ENCODE assay signal across 8 cellular contexts in genomic region chr2:85327757-85328617, GRCh38. TPM values are rescaled to one million over a fixed set of nuclear protein-coding genes. Genes with fewer than 3 reads are reported as not detected.
DNase-seq lines count a peak whose midpoint lies in the region; ATAC-seq, FAIRE-seq and TF ChIP-seq lines count a peak whose summit lies in the region.

Gene TGOLN2 (minus strand): TSS chr2:85327989. CDS start chr2:85327962, 27 bp downstream.

- no peaks in the 10 kb centered on the region for H3K9me3 ChIP-seq in smooth muscle cell (replicated peaks; ENCODE audit: low read depth)

- peaks cover 39% of the 10 kb centered on the region for H3K79me2 ChIP-seq in smooth muscle cell (ENCODE audit: low read depth)

- H3K4me3 ChIP-seq in bronchial epithelial cell (ENCODE audit: low read depth, low read length) (peak within 1 kb of the TSS; percentile 85), smooth muscle cell (peak within 1 kb of the TSS; percentile 68)

- WGBS in smooth muscle cell (ENCODE audit: low lambda C conversion rate), result under 1% methylated on average over 58 of the region's 63 CpGs

- DNase-seq in AG08396 (ENCODE audit: low spot score), result peak; percentile 97
- peak; percentile 87 for DNase-seq in NCI-H226
- DNase-seq in WTC11 (ENCODE audit: low spot score), result peak; percentile 88
- DNase-seq in bronchial epithelial cell (ENCODE audit: low read depth), result peak; percentile 77
- peak; percentile 99 for DNase-seq in iPS-NIHi7 (ENCODE audit: extremely low spot score)
- peak; percentile 64 for DNase-seq in smooth muscle cell (lab: John Stamatoyannopoulos, UW; ENCODE audit: unreplicated experiment)

- H3K4me3 Mint-ChIP-seq in WTC11, result peak within 1 kb of the TSS; percentile 97

- H3K36me3 ChIP-seq in bronchial epithelial cell (ENCODE audit: control insufficient read depth, insufficient read depth, low read length) (peaks cover 6% of the 10 kb centered on the region), smooth muscle cell (ENCODE audit: low read depth) (no peaks in the 10 kb centered on the region)

- H3K4me1 ChIP-seq in smooth muscle cell (ENCODE audit: low read depth), result peaks cover 30% of the 10 kb centered on the region

- no peaks in the 10 kb centered on the region for H3K27me3 Mint-ChIP-seq in WTC11 (ENCODE audit: low read depth)

- peak within 1 kb of the TSS; percentile 100 for H3K27ac Mint-ChIP-seq in WTC11

- peak within 1 kb of the TSS; percentile 94 for H3K27ac ChIP-seq in smooth muscle cell (ENCODE audit: low read depth)

- CTCF ChIA-PET in WTC11 (lab: Charles Lee), result interaction anchor here (0.5 to 3.3 kb wide), 6 partner anchors 28 to 390 kb away, joined by 3 to 15 read pairs (median 6); no protein-coding TSS in a partner anchor

- POLR2A ChIA-PET in WTC11 (lab: Charles Lee), result interaction anchor here (0.7 to 2.0 kb wide), 2 partner anchors 27 to 263 kb away, joined by 3 to 11 read pairs; partner anchors contain the start of genes ELMOD3 and RETSAT

- in situ Hi-C loops in GM18951 (cut with MboI; ENCODE audit: low sequenced_read_pairs, unreplicated experiment), result no loop called here

- H3F3A ChIP-seq in smooth muscle cell (ENCODE audit: low read depth), result no peaks in the 10 kb centered on the region

- peak within 1 kb of the TSS; percentile 85 for H2AFZ ChIP-seq in smooth muscle cell (ENCODE audit: low read depth)

- FAIRE-seq in bronchial epithelial cell (lab: Jason Lieb, UNC), result no peak

- no peak for TF ChIP-seq CTCF in WTC11 (IDR thresholded peaks at IDR 0.05)
- TF ChIP-seq CTCF in bronchial epithelial cell (IDR thresholded peaks at IDR 0.05; ENCODE audit: insufficient read depth, low read length, severe bottlenecking), result no peak
- TF ChIP-seq CTCF in smooth muscle cell (IDR thresholded peaks at IDR 0.05; ENCODE audit: borderline replicate concordance, insufficient read depth, poor library complexity, severe bottlenecking), result no peak

- ATAC-seq in HG03175 (IDR thresholded peaks at IDR 0.05; ENCODE audit: unreplicated experiment) (peak; percentile 87), WTC11 (peak; percentile 92)

- H3K4me1 Mint-ChIP-seq in WTC11, result peaks cover 45% of the 10 kb centered on the region

- TF ChIP-seq POLR2A in GM18951 (IDR thresholded peaks at IDR 0.05; ENCODE audit: extremely low read depth, insufficient read depth, insufficient read length), result peak; percentile 98

- peaks cover 27% of the 10 kb centered on the region for H3K36me3 Mint-ChIP-seq in WTC11

- H3K4me2 ChIP-seq in smooth muscle cell, result peak within 1 kb of the TSS; percentile 88

- H3K9me3 Mint-ChIP-seq in WTC11, result peaks cover 4% of the 10 kb centered on the region; the same call in 1 of the 2 replicates

- H3K27me3 ChIP-seq in bronchial epithelial cell (ENCODE audit: control insufficient read depth, insufficient read depth, low read length) (no peaks in the 10 kb centered on the region), smooth muscle cell (ENCODE audit: low read depth) (no peaks in the 10 kb centered on the region)

- H4K20me1 ChIP-seq in smooth muscle cell (ENCODE audit: low read depth), result peaks cover 42% of the 10 kb centered on the region

- H3K9ac ChIP-seq in smooth muscle cell (ENCODE audit: low read depth), result peak within 1 kb of the TSS; percentile 94

TF ChIP-seq in WTC11, 78 proteins besides CTCF, POLR2A, EP300 and RAD21 (continues in another document):
- TF ChIP-seq ETV6 (CRISPR knock-in tag; IDR thresholded peaks at IDR 0.05) (peak; percentile 87), RORB (CRISPR knock-in tag; IDR thresholded peaks at IDR 0.05) (no peak), ZNF219 (CRISPR knock-in tag; IDR thresholded peaks at IDR 0.05; ENCODE audit: borderline replicate concordance) (no peak), ARID4B (CRISPR knock-in tag; IDR thresholded peaks at IDR 0.05; ENCODE audit: borderline replicate concordance) (0 out of 2 replicates have a peak, but pooled peaks have one; percentile 70), ERG (CRISPR knock-in tag; IDR thresholded peaks at IDR 0.05) (no peak), TEAD4 (CRISPR knock-in tag; IDR thresholded peaks at IDR 0.05) (no peak), MAX (CRISPR knock-in tag; IDR thresholded peaks at IDR 0.05) (peak; percentile 84)
- TF ChIP-seq, protein P1, sequence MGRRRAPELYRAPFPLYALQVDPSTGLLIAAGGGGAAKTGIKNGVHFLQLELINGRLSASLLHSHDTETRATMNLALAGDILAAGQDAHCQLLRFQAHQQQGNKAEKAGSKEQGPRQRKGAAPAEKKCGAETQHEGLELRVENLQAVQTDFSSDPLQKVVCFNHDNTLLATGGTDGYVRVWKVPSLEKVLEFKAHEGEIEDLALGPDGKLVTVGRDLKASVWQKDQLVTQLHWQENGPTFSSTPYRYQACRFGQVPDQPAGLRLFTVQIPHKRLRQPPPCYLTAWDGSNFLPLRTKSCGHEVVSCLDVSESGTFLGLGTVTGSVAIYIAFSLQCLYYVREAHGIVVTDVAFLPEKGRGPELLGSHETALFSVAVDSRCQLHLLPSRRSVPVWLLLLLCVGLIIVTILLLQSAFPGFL (CRISPR knock-in tag; IDR thresholded peaks at IDR 0.05; ENCODE audit: borderline replicate concordance), result peak; percentile 40; the same call in 1 of the 2 replicates
- TF ChIP-seq, protein P2, sequence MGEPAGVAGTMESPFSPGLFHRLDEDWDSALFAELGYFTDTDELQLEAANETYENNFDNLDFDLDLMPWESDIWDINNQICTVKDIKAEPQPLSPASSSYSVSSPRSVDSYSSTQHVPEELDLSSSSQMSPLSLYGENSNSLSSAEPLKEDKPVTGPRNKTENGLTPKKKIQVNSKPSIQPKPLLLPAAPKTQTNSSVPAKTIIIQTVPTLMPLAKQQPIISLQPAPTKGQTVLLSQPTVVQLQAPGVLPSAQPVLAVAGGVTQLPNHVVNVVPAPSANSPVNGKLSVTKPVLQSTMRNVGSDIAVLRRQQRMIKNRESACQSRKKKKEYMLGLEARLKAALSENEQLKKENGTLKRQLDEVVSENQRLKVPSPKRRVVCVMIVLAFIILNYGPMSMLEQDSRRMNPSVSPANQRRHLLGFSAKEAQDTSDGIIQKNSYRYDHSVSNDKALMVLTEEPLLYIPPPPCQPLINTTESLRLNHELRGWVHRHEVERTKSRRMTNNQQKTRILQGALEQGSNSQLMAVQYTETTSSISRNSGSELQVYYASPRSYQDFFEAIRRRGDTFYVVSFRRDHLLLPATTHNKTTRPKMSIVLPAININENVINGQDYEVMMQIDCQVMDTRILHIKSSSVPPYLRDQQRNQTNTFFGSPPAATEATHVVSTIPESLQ (CRISPR knock-in tag; IDR thresholded peaks at IDR 0.05), result 0 out of 2 replicates have a peak, but pooled peaks have one; percentile 48

RNA-seq across cellular contexts. Expression of gene TGOLN2, which starts in this region (rescaled TPM):
- total RNA-seq in WTC11 (2021), result 42.2 to 43.9 TPM (median 43.7 TPM) in 3 replicates
- total RNA-seq in bronchial epithelial cell, result 34.5 and 41.3 TPM in 2 replicates
- 51.4 and 52.0 TPM in 2 replicates for total RNA-seq in smooth muscle cell
- polyA plus RNA-seq in smooth muscle cell, result 34.4 and 37.1 TPM in 2 replicates

Comparison
In these comparisons a context has a peak if more than half of its experiments do, and no peak if none do; other contexts are left out.
1. Peak in every context shown above with its lines: DNase-seq, ATAC-seq, H3K4me3 ChIP-seq and H3K27ac ChIP-seq.